Comparison of ENCODE assay signal across 12 cellular contexts in the genomic region with DNA sequence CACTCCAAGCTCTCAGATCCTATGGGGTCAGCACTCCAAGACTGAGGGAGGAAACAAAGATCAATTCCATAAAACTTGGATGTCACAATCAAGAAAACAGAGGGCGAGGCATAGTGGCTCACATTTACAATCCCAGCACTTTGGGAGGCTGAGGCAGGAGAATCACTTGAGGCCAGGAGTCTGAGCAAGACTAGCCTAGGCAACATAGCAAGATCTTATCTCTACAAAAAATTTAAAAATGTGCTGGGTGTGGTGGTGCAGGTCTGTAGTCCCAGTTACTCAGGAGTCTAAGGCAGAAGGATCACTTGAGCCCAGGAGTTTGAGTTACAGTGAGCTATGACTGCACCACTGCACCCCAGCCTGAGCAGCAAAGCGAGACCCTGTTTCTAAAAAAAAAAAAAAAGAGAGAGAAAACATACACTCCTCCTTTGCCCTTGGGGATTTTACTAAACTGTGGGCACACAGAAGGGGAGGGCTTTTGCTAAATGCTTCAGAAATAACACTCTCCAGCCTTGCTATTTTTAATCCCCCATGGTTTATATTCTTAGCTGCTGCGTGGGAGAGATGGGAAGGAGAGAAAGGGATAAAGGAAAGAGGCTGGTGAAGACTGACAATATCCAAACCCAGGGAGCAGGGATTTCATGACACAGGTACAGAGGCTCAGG. TPM values are rescaled to one million over a fixed set of nuclear protein-coding genes. Genes with fewer than 3 reads are reported as not detected.
DNase-seq lines count a peak whose midpoint lies in the region; FAIRE-seq and TF ChIP-seq lines count a peak whose summit lies in the region.
"Had no signal": no experiment of that assay in that cellular context is flagged by ENCODE, and none has a peak within 500 bp of the region (broad histone marks: within the 10 kb centered on the region; RNA-seq: fewer than 3 reads in every experiment).

No MANE protein-coding gene starts in this region.

- DNase-seq in CD4-positive, alpha-beta memory T cell = no peak
- DNase-seq in endothelial cell of umbilical vein (ENCODE audit: low read depth, low spot score) (no peak), sigmoid colon (no peak), NOMO-1 treated with dmso at 0.1 percent for 144 hours (lab: John Stamatoyannopoulos, UW; ENCODE audit: unreplicated experiment) (no peak), H54 (ENCODE audit: insufficient read length, low spot score) (no peak), urothelium cell line (ENCODE audit: low spot score) (no peak), T1000 (lab: John Stamatoyannopoulos, UW) (no peak)
- DNase-seq: amniotic stem cell, NCI-H446 treated with DMSO at 0.1 percent for 48 hours, T-helper 9 cell had no signal

- H3K9me2 ChIP-seq in SU-DHL-6 (replicated peaks; ENCODE audit: insufficient read depth, low read length) = no peaks in the 10 kb centered on the region

- peaks cover 67% of the 10 kb centered on the region for H3K36me3 ChIP-seq in CD4-positive, alpha-beta memory T cell (ENCODE audit: insufficient read depth, low read length)
- peaks cover 30% of the 10 kb centered on the region for H3K36me3 ChIP-seq in SU-DHL-6 (ENCODE audit: low read length)
- H3K36me3 ChIP-seq in endothelial cell of umbilical vein (ENCODE audit: control insufficient read depth in 2 of 2, extremely low read depth in 1 of 2, insufficient read depth in 2 of 2, low read length in 2 of 2) = peaks cover 33 to 52% of the 10 kb centered on the region in 2 experiments
- H3K36me3 ChIP-seq in sigmoid colon = peaks cover 40 to 100% (median 81%) of the 10 kb centered on the region in 4 donors

- peak overlapping the region; percentile 45 for H3K4me2 ChIP-seq in SU-DHL-6 (ENCODE audit: low read depth, low read length, poor library complexity, severe bottlenecking)
- H3K4me2 ChIP-seq in endothelial cell of umbilical vein (ENCODE audit: insufficient read depth, low read length) = no peak overlapping the region

- H3K27me3 Mint-ChIP-seq in CD4-positive, alpha-beta memory T cell = no peaks in the 10 kb centered on the region

- CTCF ChIA-PET in CD4-positive, alpha-beta memory T cell (lab: Charles Lee; ENCODE audit: partially characterized antibody) = interaction anchor here (1.2 to 2.5 kb wide), 3 partner anchors 17 to 29 kb away, joined by 3 to 13 read pairs (median 3); no protein-coding TSS in a partner anchor
- CTCF ChIA-PET in endothelial cell of umbilical vein (lab: Charles Lee) = interaction anchor here (1.3 to 4.6 kb wide), 5 partner anchors 11 to 30 kb away, joined by 3 to 138 read pairs (median 20); partner anchors contain the start of gene ARHGEF2

- no peaks in the 10 kb centered on the region for H3K9me3 Mint-ChIP-seq in CD4-positive, alpha-beta memory T cell

- no peak overlapping the region for H3K4me3 Mint-ChIP-seq in CD4-positive, alpha-beta memory T cell

- H3K4me1 Mint-ChIP-seq in CD4-positive, alpha-beta memory T cell = peaks cover 4 to 22% (median 9%) of the 10 kb centered on the region in 4 donors

- TF ChIP-seq POLR2A in endothelial cell of umbilical vein (IDR thresholded peaks at IDR 0.05; ENCODE audit: low read depth, low read length) (no peak), sigmoid colon (IDR thresholded peaks at IDR 0.05) (no peak), H54 (IDR thresholded peaks at IDR 0.05; ENCODE audit: low read depth, low read length) (no peak)

- BruUV-seq in endothelial cell of umbilical vein (replicated peaks; lab: Mats Ljungman, UMichigan) = no TSS peak

- no peak overlapping the region for H3K4me3 ChIP-seq in CD4-positive, alpha-beta memory T cell (ENCODE audit: low read length in 2 of 2)
- H3K4me3 ChIP-seq in SU-DHL-6 (ENCODE audit: insufficient read depth, low read length, poor library complexity, severe bottlenecking) (peak overlapping the region; percentile 5), endothelial cell of umbilical vein (replicated peaks in 1 of 3; ENCODE audit: insufficient read depth in 1 of 3, low read depth in 1 of 3, low read length in 3 of 3) (no peak overlapping the region), sigmoid colon (no peak overlapping the region)

- no peaks in the 10 kb centered on the region for H3K27me3 ChIP-seq in CD4-positive, alpha-beta memory T cell (ENCODE audit: insufficient read depth, low read length)
- H3K27me3 ChIP-seq in SU-DHL-6 (ENCODE audit: low read length) (no peaks in the 10 kb centered on the region), endothelial cell of umbilical vein (ENCODE audit: control insufficient read depth in 2 of 2, insufficient read depth in 2 of 2, low read length in 2 of 2) (no peaks in the 10 kb centered on the region), sigmoid colon (no peaks in the 10 kb centered on the region)

- H3K36me3 Mint-ChIP-seq in CD4-positive, alpha-beta memory T cell = peaks cover 49 to 67% of the 10 kb centered on the region in 2 donors

- H3K4me1 ChIP-seq in CD4-positive, alpha-beta memory T cell (ENCODE audit: insufficient read depth, low read length) = peaks cover 11% of the 10 kb centered on the region
- peaks cover 16% of the 10 kb centered on the region for H3K4me1 ChIP-seq in endothelial cell of umbilical vein (ENCODE audit: control insufficient read depth, extremely low read depth, insufficient read depth, low read length)
- peaks cover 0 to 16% (median 7%) of the 10 kb centered on the region in 4 donors for H3K4me1 ChIP-seq in sigmoid colon

- dilution Hi-C loops in endothelial cell of umbilical vein (cut with MboI; ENCODE audit: extremely low pct_ligation_motif_present, low sequenced_read_pairs) = no loop called here

- TF ChIP-seq EP300 in sigmoid colon (IDR thresholded peaks at IDR 0.05) = no peak

- H3K9ac ChIP-seq in SU-DHL-6 (ENCODE audit: low read length) (peak overlapping the region; percentile 23), endothelial cell of umbilical vein (replicated peaks; ENCODE audit: extremely low read depth, insufficient read depth, low read length) (no peak overlapping the region)

- no peak for TF ChIP-seq CTCF in SU-DHL-6 (IDR thresholded peaks at IDR 0.05; ENCODE audit: insufficient read depth, low read length, poor library complexity, severe bottlenecking)
- no peak for TF ChIP-seq CTCF in endothelial cell of umbilical vein (IDR thresholded peaks at IDR 0.05; ENCODE audit: extremely low read depth in 1 of 2, insufficient read depth in 1 of 2, low read depth in 1 of 2, low read length in 2 of 2)
- no peak for TF ChIP-seq CTCF in sigmoid colon (IDR thresholded peaks at IDR 0.05)

- no peaks in the 10 kb centered on the region for H3K9me1 ChIP-seq in endothelial cell of umbilical vein (replicated peaks; ENCODE audit: control insufficient read depth, extremely low read depth, insufficient read depth, low read length)

- POLR2A ChIA-PET in CD4-positive, alpha-beta memory T cell (lab: Charles Lee; ENCODE audit: partially characterized antibody) = interaction anchor here (1.6 to 12.2 kb wide), 2 partner anchors 15 to 18 kb away, joined by 7 to 199 read pairs; partner anchors contain the start of gene ARHGEF2
- POLR2A ChIA-PET in endothelial cell of umbilical vein (lab: Charles Lee) = interaction anchor here (0.7 kb wide), 1 partner anchor 126 kb away, joined by 6 read pairs; no protein-coding TSS in a partner anchor

- no peak overlapping the region for H2AFZ ChIP-seq in SU-DHL-6 (ENCODE audit: low read depth, low read length, severe bottlenecking)
- H2AFZ ChIP-seq in endothelial cell of umbilical vein (ENCODE audit: low read depth, low read length) = no peak overlapping the region

- FAIRE-seq in endothelial cell of umbilical vein (lab: Jason Lieb, UNC) = no peak
- FAIRE-seq in H54 (lab: Jason Lieb, UNC) = no peak
- no peak for FAIRE-seq in urothelium cell line (lab: Jason Lieb, UNC)

- intact Hi-C loops in CD4-positive, alpha-beta memory T cell (cut with micrococcal nuclease) = no loop called here
- intact Hi-C loops in endothelial cell of umbilical vein (cut with micrococcal nuclease) = loop anchor here (10.0 kb wide), 1 partner anchor 175 kb away; no protein-coding TSS in a partner anchor
- intact Hi-C loops in sigmoid colon (cut with DNase I) = no loop called here

- no peaks in the 10 kb centered on the region for H3K9me3 ChIP-seq in CD4-positive, alpha-beta memory T cell (ENCODE audit: control insufficient read depth in 1 of 2, low read length in 2 of 2)
- H3K9me3 ChIP-seq in SU-DHL-6 (ENCODE audit: insufficient read depth, low read length) (no peaks in the 10 kb centered on the region), endothelial cell of umbilical vein (replicated peaks; ENCODE audit: control insufficient read depth, insufficient read depth, low read length) (no peaks in the 10 kb centered on the region), sigmoid colon (no peaks in the 10 kb centered on the region)

- H3K27ac Mint-ChIP-seq in CD4-positive, alpha-beta memory T cell = peak overlapping the region in 6 of 7 donors; percentile 39 to 85 (median 69)

- H3F3A ChIP-seq in SU-DHL-6 (ENCODE audit: insufficient read depth) = peaks cover 12% of the 10 kb centered on the region; the same call in 1 of the 2 replicates

- no peaks in the 10 kb centered on the region; the same call in 1 of the 2 replicates for H3K79me2 ChIP-seq in SU-DHL-6 (ENCODE audit: insufficient read depth, low read length)
- peaks cover 19% of the 10 kb centered on the region for H3K79me2 ChIP-seq in endothelial cell of umbilical vein (ENCODE audit: control insufficient read depth, insufficient read depth, low read length)

- H3K27ac ChIP-seq in CD4-positive, alpha-beta memory T cell (ENCODE audit: low read depth, low read length) = peak overlapping the region; percentile 27
- H3K27ac ChIP-seq in SU-DHL-6 (ENCODE audit: low read depth, low read length) = peak overlapping the region; percentile 72
- peak overlapping the region; percentile 14 for H3K27ac ChIP-seq in endothelial cell of umbilical vein (ENCODE audit: insufficient read depth, low read depth, low read length)
- peak overlapping the region in 3 of 4 donors; percentile 41 to 84 (median 42) for H3K27ac ChIP-seq in sigmoid colon

- WGBS in sigmoid colon, 2 donors = 78 to 88% methylated on average over 3 of the region's 3 CpGs

- H4K20me1 ChIP-seq in SU-DHL-6 (ENCODE audit: low read depth, low read length) = no peaks in the 10 kb centered on the region
- H4K20me1 ChIP-seq in endothelial cell of umbilical vein (replicated peaks; ENCODE audit: control insufficient read depth, extremely low read depth, insufficient read depth, low read length) = no peaks in the 10 kb centered on the region

RNA-seq across cellular contexts. Expression of gene ARHGEF2, which starts 18.1 kb away (rescaled TPM):
- 100 to 1,000 TPM; 190 to 198 TPM for total RNA-seq in CD4-positive, alpha-beta memory T cell
- 10 to 100 TPM in 1 of 2 donors, 1 to 10 TPM in 1; 6.7 to 30.4 TPM for polyA plus RNA-seq in CD4-positive, alpha-beta memory T cell
- total RNA-seq in endothelial cell of umbilical vein (110 and 118 TPM in 2 replicates), sigmoid colon (10 to 100 TPM; 31.6 to 83.9 (median 48.1) TPM)
- polyA plus RNA-seq in endothelial cell of umbilical vein (59.2 and 62.0 TPM in 2 replicates), sigmoid colon (10 to 100 TPM; 25.8 to 76.7 (median 26.8) TPM)
- 67.4 and 113 TPM in 2 replicates for polyA plus RNA-seq in endothelial cell of umbilical vein (2011; cell fraction: cytosol; rRNA removed)
- 270 and 317 TPM in 2 replicates for polyA plus RNA-seq in endothelial cell of umbilical vein (2011; cell fraction: nucleus; rRNA removed)
- 50.9 and 52.8 TPM in 2 replicates for polyA plus RNA-seq in endothelial cell of umbilical vein (2012)
- 81.5 and 92.0 TPM in 2 replicates for polyA minus RNA-seq in endothelial cell of umbilical vein
- 29.1 TPM for polyA minus RNA-seq in endothelial cell of umbilical vein (2011; cell fraction: cytosol; rRNA and poly(A)+ RNA removed)
- 55.2 and 62.7 TPM in 2 replicates for polyA minus RNA-seq in endothelial cell of umbilical vein (2011; cell fraction: nucleus; rRNA and poly(A)+ RNA removed)

RNA-seq across cellular contexts. Expression of gene RXFP4, which starts 18.8 kb away (rescaled TPM):
- total RNA-seq in CD4-positive, alpha-beta memory T cell = not detected
- polyA plus RNA-seq in CD4-positive, alpha-beta memory T cell = under 1 TPM in 1 of 2 donors, not detected in 1; 0.91 TPM
- not detected in 2 replicates for total RNA-seq in endothelial cell of umbilical vein
- polyA plus RNA-seq in endothelial cell of umbilical vein = not detected in 2 replicates
- not detected in 2 replicates for polyA plus RNA-seq in endothelial cell of umbilical vein (2011; cell fraction: cytosol; rRNA removed)
- not detected in 2 replicates for polyA plus RNA-seq in endothelial cell of umbilical vein (2011; cell fraction: nucleus; rRNA removed)
- polyA plus RNA-seq in endothelial cell of umbilical vein (2012) = not detected in 2 replicates
- polyA minus RNA-seq in endothelial cell of umbilical vein = not detected in 2 replicates
- polyA minus RNA-seq in endothelial cell of umbilical vein (2011; cell fraction: cytosol; rRNA and poly(A)+ RNA removed) = not detected
- 0.34 TPM in 1 of 2 replicates, not detected in the other for polyA minus RNA-seq in endothelial cell of umbilical vein (2011; cell fraction: nucleus; rRNA and poly(A)+ RNA removed)
- not detected for total RNA-seq in sigmoid colon
- 1 to 10 TPM in 2 of 3 donors, not detected in 1; 1.8 to 2.7 TPM for polyA plus RNA-seq in sigmoid colon
- total RNA-seq: Daoy had no signal

RNA-seq across cellular contexts. Expression of gene KHDC4, which starts 26.0 kb away (rescaled TPM):
- 100 to 1,000 TPM; 127 to 134 TPM for total RNA-seq in CD4-positive, alpha-beta memory T cell
- polyA plus RNA-seq in CD4-positive, alpha-beta memory T cell = 1 to 10 TPM; 5.5 to 9.4 TPM
- 54.1 and 55.6 TPM in 2 replicates for total RNA-seq in endothelial cell of umbilical vein
- 47.9 and 48.6 TPM in 2 replicates for polyA plus RNA-seq in endothelial cell of umbilical vein
- polyA plus RNA-seq in endothelial cell of umbilical vein (2011; cell fraction: cytosol; rRNA removed) = 22.4 and 25.5 TPM in 2 replicates
- polyA plus RNA-seq in endothelial cell of umbilical vein (2011; cell fraction: nucleus; rRNA removed) = 123 and 207 TPM in 2 replicates
- polyA plus RNA-seq in endothelial cell of umbilical vein (2012) = 19.8 and 29.0 TPM in 2 replicates
- 75.4 and 81.4 TPM in 2 replicates for polyA minus RNA-seq in endothelial cell of umbilical vein
- polyA minus RNA-seq in endothelial cell of umbilical vein (2011; cell fraction: cytosol; rRNA and poly(A)+ RNA removed) = 50.2 TPM
- 68.0 and 96.9 TPM in 2 replicates for polyA minus RNA-seq in endothelial cell of umbilical vein (2011; cell fraction: nucleus; rRNA and poly(A)+ RNA removed)
- 10 to 100 TPM; 33.5 to 67.6 (median 38.9) TPM for total RNA-seq in sigmoid colon
- polyA plus RNA-seq in sigmoid colon = 10 to 100 TPM in 2 of 3 donors, 1 to 10 TPM in 1; 6.6 to 25.2 (median 10.2) TPM

RNA-seq across cellular contexts. Expression of gene RIT1, which starts 49.1 kb away (rescaled TPM):
- total RNA-seq in CD4-positive, alpha-beta memory T cell = 10 to 100 TPM; 45.0 to 48.0 TPM
- polyA plus RNA-seq in CD4-positive, alpha-beta memory T cell = 10 to 100 TPM; 14.1 to 20.4 TPM
- total RNA-seq in endothelial cell of umbilical vein = 46.4 and 47.8 TPM in 2 replicates
- polyA plus RNA-seq in endothelial cell of umbilical vein = 52.0 and 65.5 TPM in 2 replicates
- polyA plus RNA-seq in endothelial cell of umbilical vein (2011; cell fraction: cytosol; rRNA removed) = 56.2 and 62.6 TPM in 2 replicates
- 41.7 and 45.6 TPM in 2 replicates for polyA plus RNA-seq in endothelial cell of umbilical vein (2011; cell fraction: nucleus; rRNA removed)
- 36.1 and 37.2 TPM in 2 replicates for polyA plus RNA-seq in endothelial cell of umbilical vein (2012)
- polyA minus RNA-seq in endothelial cell of umbilical vein = 79.4 and 130 TPM in 2 replicates
- polyA minus RNA-seq in endothelial cell of umbilical vein (2011; cell fraction: cytosol; rRNA and poly(A)+ RNA removed) = 15.1 TPM
- polyA minus RNA-seq in endothelial cell of umbilical vein (2011; cell fraction: nucleus; rRNA and poly(A)+ RNA removed) = 21.7 and 35.0 TPM in 2 replicates
- 10 to 100 TPM; 16.6 to 23.2 (median 20.7) TPM for total RNA-seq in sigmoid colon
- 10 to 100 TPM; 13.1 to 15.0 (median 13.8) TPM for polyA plus RNA-seq in sigmoid colon

Comparison
In these comparisons a context has a peak if more than half of its experiments do, and no peak if none do; other contexts are left out.
1. H3K27ac ChIP-seq: peak in every context shown above with its lines; median percentile 72 in SU-DHL-6; 42 in sigmoid colon; 27 in CD4-positive, alpha-beta memory T cell; 14 in endothelial cell of umbilical vein.